ENCODE assay signal across 23 cellular contexts in genomic region chr4:54363037-54363436, GRCh38.
DNase-seq lines count a peak whose midpoint lies in the region; ATAC-seq and TF ChIP-seq lines count a peak whose summit lies in the region.
"Had no signal": no experiment of that assay in that cellular context is flagged by ENCODE, and none has a peak within 500 bp of the region (broad histone marks: within the 10 kb centered on the region; RNA-seq: fewer than 3 reads in every experiment).

No MANE protein-coding gene starts in this region.

- no peaks in the 10 kb centered on the region for H3K9me2 ChIP-seq in SK-N-SH

- CTCF ChIA-PET in SK-N-SH (lab: Yijun Ruan, JAX): interaction anchor here (0.8 kb wide), 1 partner anchor 608 kb away, joined by 3 read pairs; no protein-coding TSS in a partner anchor

- peak overlapping the region in 1 of 2 experiments; percentile 43; a peak in 1 of 4 replicates for H3K27ac ChIP-seq in SK-N-SH (ENCODE audit: low read depth in 2 of 2, low read length in 1 of 2)
- H3K27ac ChIP-seq: BLaER1, SJSA1 had no signal

- peaks cover 3% of the 10 kb centered on the region for H3K4me1 Mint-ChIP-seq in progenitor cell of endocrine pancreas (ENCODE audit: low read depth)
- H3K4me1 Mint-ChIP-seq: CD4-positive, CD25-positive, alpha-beta regulatory T cell had no signal

- peaks cover 0 to 14% of the 10 kb centered on the region in 2 experiments; a peak in 1 of 4 replicates for H3K4me1 ChIP-seq in SK-N-SH (ENCODE audit: control insufficient read depth in 1 of 2, insufficient read depth in 2 of 2, low read depth in 1 of 2, low read length in 1 of 2)
- H3K4me1 ChIP-seq: SJSA1 had no signal

- no peaks in the 10 kb centered on the region for H4K20me1 ChIP-seq in SK-N-SH (ENCODE audit: insufficient read depth)
- H4K20me1 ChIP-seq: BLaER1 had no signal

- H3K9ac ChIP-seq in SK-N-SH: no peak overlapping the region
- H3K9ac ChIP-seq: BLaER1 had no signal

- no peaks in the 10 kb centered on the region for H3K9me3 ChIP-seq in SK-N-SH
- H3K9me3 ChIP-seq: BLaER1, SJSA1 had no signal

- no peak overlapping the region for H3K4me3 Mint-ChIP-seq in progenitor cell of endocrine pancreas (ENCODE audit: low read depth)
- H3K4me3 Mint-ChIP-seq: CD4-positive, CD25-positive, alpha-beta regulatory T cell had no signal

- no peaks in the 10 kb centered on the region for H3K36me3 ChIP-seq in SK-N-SH (replicated peaks in 1 of 2; ENCODE audit: control insufficient read depth in 1 of 2, insufficient read depth in 2 of 2, low read length in 1 of 2)
- H3K36me3 ChIP-seq: BLaER1, SJSA1 had no signal

- H3K27ac Mint-ChIP-seq in progenitor cell of endocrine pancreas: peak overlapping the region; percentile 22
- H3K27ac Mint-ChIP-seq: CD4-positive, CD25-positive, alpha-beta regulatory T cell had no signal

- ATAC-seq in SK-N-SH treated with all-trans-retinoic acid at 6 μM for 48 hours: no peak
- no peak for ATAC-seq in stimulated activated naive CD8-positive, alpha-beta T cell treated with anti-CD3 and anti-CD28 coated beads, Interleukin-15, Interleukin-2, amounts not matched to agents 100 U/mL and 50 U/mL, for 24 hours
- ATAC-seq: GM12878 had no signal

- TF ChIP-seq CTCF in SK-N-SH (IDR thresholded peaks at IDR 0.05) (no peak), epithelial cell of esophagus (IDR thresholded peaks at IDR 0.05; ENCODE audit: insufficient read depth, low read depth, low read length, missing control alignments) (no peak), progenitor cell of endocrine pancreas (IDR thresholded peaks at IDR 0.05; ENCODE audit: unreplicated experiment) (no peak)

- H3K9me3 Mint-ChIP-seq in progenitor cell of endocrine pancreas (ENCODE audit: low read depth): no peaks in the 10 kb centered on the region

- H3K79me2 ChIP-seq in SK-N-SH (ENCODE audit: insufficient read depth): no peaks in the 10 kb centered on the region

- no peaks in the 10 kb centered on the region for H3K36me3 Mint-ChIP-seq in progenitor cell of endocrine pancreas (ENCODE audit: insufficient read depth)

- H3K4me2 ChIP-seq in SK-N-SH: no peak overlapping the region
- H3K4me2 ChIP-seq: BLaER1 had no signal

- no peak overlapping the region for H2AFZ ChIP-seq in SK-N-SH (ENCODE audit: low read depth)

- H3K27me3 Mint-ChIP-seq in progenitor cell of endocrine pancreas: no peaks in the 10 kb centered on the region
- H3K27me3 Mint-ChIP-seq: CD4-positive, CD25-positive, alpha-beta regulatory T cell had no signal

- POLR2A ChIA-PET in SK-N-SH (lab: Yijun Ruan, JAX): no interaction called here

- DNase-seq in SK-N-SH: peak; percentile 44
- DNase-seq in NCI-H524 treated with DMSO at 0.1 percent for 48 hours (lab: John Stamatoyannopoulos, UW): peak; percentile 46
- DNase-seq in epithelial cell of esophagus (ENCODE audit: low read depth): peak; percentile 47
- no peak for DNase-seq in progenitor cell of endocrine pancreas (ENCODE audit: low spot score, unreplicated experiment)
- DNase-seq in stimulated activated CD4-positive, alpha-beta T cell treated with anti-CD3 and anti-CD28 coated beads, Interleukin-4, amount 100 ng/mL, for 24 hours: no peak
- DNase-seq in stimulated activated naive CD4-positive, alpha-beta T cell (lab: John Stamatoyannopoulos, UW): no peak
- no peak for DNase-seq in stimulated activated naive CD8-positive, alpha-beta T cell treated with anti-CD3 and anti-CD28 coated beads, Interleukin-15, Interleukin-2, amounts not matched to agents 100 U/mL and 50 U/mL, for 24 hours
- DNase-seq: CD4-positive, CD25-positive, alpha-beta regulatory T cell; DMS153; GDM1; Karpas-422; NCI-H1092 treated with DMSO at 0.1 percent for 48 hours; NCI-H1436; NCI-H187; NCI-H2081 treated with DMSO at 0.1 percent for 48 hours; NCI-H446 treated with DMSO at 0.1 percent for 48 hours; Right ventricle myocardium superior; RPMI8226; T-helper 1 cell had no signal

- WGBS in SK-N-SH (ENCODE audit: low lambda C conversion rate): 34% methylated on average over 8 of the region's 8 CpGs

- no peaks in the 10 kb centered on the region for H3F3A ChIP-seq in SK-N-SH (replicated peaks; ENCODE audit: insufficient read depth)

- no peak for TF ChIP-seq RAD21 in SK-N-SH (IDR thresholded peaks at IDR 0.05; ENCODE audit: low read length)

- no peak overlapping the region for H3K4me3 ChIP-seq in SK-N-SH (ENCODE audit: low read depth in 2 of 2, low read length in 1 of 2)
- no peak overlapping the region for H3K4me3 ChIP-seq in epithelial cell of esophagus (ENCODE audit: low read length)
- H3K4me3 ChIP-seq: BLaER1, GM12878, SJSA1 had no signal

- no peaks in the 10 kb centered on the region; the same call in 1 of the 2 replicates for H3K27me3 ChIP-seq in SK-N-SH (ENCODE audit: insufficient read depth)
- H3K27me3 ChIP-seq: BLaER1 had no signal

- no peak for TF ChIP-seq EP300 in SK-N-SH (IDR thresholded peaks at IDR 0.05; ENCODE audit: borderline replicate concordance in 1 of 2, low read depth in 1 of 2, low read length in 1 of 2)

TF ChIP-seq in SK-N-SH, 30 proteins besides CTCF, POLR2A, EP300 and RAD21:
- TF ChIP-seq IRF3 (IDR thresholded peaks at IDR 0.05; ENCODE audit: low read depth, low read length) (no peak), RFX5 (IDR thresholded peaks at IDR 0.05; ENCODE audit: low read length) (peak; percentile 58; the same call in 1 of the 2 replicates), TAF1 (IDR thresholded peaks at IDR 0.05; ENCODE audit: borderline replicate concordance, low read depth, low read length) (no peak), NFIC (IDR thresholded peaks at IDR 0.05; ENCODE audit: borderline replicate concordance) (no peak)

TF ChIP-seq in SK-N-SH treated with all-trans-retinoic acid at 6 μM for 48 hours, 23 proteins besides CTCF, POLR2A, EP300 and RAD21:
- TF ChIP-seq TOX (CRISPR knock-in tag; IDR thresholded peaks at IDR 0.05; ENCODE audit: borderline replicate concordance) (no peak), CSDC2 (CRISPR knock-in tag; IDR thresholded peaks at IDR 0.05) (no peak), ESRRG (CRISPR knock-in tag; IDR thresholded peaks at IDR 0.05) (no peak), ZFP3 (CRISPR knock-in tag; IDR thresholded peaks at IDR 0.05) (no peak), TCF4 (CRISPR knock-in tag; IDR thresholded peaks at IDR 0.05; ENCODE audit: borderline replicate concordance) (no peak), OSR1 (CRISPR knock-in tag; IDR thresholded peaks at IDR 0.05) (no peak)

Comparison
In these comparisons a context has a peak if more than half of its experiments do, and no peak if none do; other contexts are left out.
1. DNase-seq: peak in SK-N-SH (single experiment), NCI-H524 treated with DMSO at 0.1 percent for 48 hours (single experiment) and epithelial cell of esophagus (single experiment); none in progenitor cell of endocrine pancreas (single experiment), stimulated activated CD4-positive, alpha-beta T cell treated with anti-CD3 and anti-CD28 coated beads, Interleukin-4, amount 100 ng/mL, for 24 hours (single experiment), stimulated activated naive CD4-positive, alpha-beta T cell (0 of 6) and stimulated activated naive CD8-positive, alpha-beta T cell treated with anti-CD3 and anti-CD28 coated beads, Interleukin-15, Interleukin-2, amounts not matched to agents 100 U/mL and 50 U/mL, for 24 hours (single experiment).